In the genomic region with DNA sequence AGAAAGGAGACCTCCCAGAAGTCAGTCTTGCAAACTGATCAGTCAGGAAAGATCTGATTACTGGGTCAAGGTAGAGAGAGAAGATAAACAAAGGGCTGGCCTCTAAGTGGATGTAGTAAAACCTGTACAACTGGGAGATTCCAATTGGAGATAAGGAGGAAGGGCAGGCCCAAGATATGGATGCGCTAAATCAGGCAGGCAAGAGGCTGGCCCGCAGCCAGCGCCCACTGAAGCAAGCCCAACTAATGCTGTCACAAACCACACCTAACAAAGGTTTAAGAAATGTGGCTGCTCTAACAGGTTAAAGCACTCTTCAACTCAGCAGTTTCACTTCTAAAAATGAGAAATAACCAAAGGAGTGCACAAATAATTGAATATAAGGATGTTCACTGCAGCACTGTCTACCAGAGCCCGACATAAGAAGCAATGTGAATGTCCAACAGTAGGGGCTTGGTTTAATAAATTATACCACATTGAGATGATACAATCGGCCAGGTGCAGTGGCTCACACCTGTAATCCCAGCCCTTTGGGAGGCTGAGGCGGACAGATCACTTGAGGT, we compare ENCODE assay signal across 1 cellular context.
TF ChIP-seq lines count a peak whose summit lies in the region.

No MANE protein-coding gene starts in this region.

TF ChIP-seq in HEK293, 187 proteins besides CTCF, POLR2A, EP300 and RAD21 (continued from another document and continues in another):
- TF ChIP-seq, protein P1, sequence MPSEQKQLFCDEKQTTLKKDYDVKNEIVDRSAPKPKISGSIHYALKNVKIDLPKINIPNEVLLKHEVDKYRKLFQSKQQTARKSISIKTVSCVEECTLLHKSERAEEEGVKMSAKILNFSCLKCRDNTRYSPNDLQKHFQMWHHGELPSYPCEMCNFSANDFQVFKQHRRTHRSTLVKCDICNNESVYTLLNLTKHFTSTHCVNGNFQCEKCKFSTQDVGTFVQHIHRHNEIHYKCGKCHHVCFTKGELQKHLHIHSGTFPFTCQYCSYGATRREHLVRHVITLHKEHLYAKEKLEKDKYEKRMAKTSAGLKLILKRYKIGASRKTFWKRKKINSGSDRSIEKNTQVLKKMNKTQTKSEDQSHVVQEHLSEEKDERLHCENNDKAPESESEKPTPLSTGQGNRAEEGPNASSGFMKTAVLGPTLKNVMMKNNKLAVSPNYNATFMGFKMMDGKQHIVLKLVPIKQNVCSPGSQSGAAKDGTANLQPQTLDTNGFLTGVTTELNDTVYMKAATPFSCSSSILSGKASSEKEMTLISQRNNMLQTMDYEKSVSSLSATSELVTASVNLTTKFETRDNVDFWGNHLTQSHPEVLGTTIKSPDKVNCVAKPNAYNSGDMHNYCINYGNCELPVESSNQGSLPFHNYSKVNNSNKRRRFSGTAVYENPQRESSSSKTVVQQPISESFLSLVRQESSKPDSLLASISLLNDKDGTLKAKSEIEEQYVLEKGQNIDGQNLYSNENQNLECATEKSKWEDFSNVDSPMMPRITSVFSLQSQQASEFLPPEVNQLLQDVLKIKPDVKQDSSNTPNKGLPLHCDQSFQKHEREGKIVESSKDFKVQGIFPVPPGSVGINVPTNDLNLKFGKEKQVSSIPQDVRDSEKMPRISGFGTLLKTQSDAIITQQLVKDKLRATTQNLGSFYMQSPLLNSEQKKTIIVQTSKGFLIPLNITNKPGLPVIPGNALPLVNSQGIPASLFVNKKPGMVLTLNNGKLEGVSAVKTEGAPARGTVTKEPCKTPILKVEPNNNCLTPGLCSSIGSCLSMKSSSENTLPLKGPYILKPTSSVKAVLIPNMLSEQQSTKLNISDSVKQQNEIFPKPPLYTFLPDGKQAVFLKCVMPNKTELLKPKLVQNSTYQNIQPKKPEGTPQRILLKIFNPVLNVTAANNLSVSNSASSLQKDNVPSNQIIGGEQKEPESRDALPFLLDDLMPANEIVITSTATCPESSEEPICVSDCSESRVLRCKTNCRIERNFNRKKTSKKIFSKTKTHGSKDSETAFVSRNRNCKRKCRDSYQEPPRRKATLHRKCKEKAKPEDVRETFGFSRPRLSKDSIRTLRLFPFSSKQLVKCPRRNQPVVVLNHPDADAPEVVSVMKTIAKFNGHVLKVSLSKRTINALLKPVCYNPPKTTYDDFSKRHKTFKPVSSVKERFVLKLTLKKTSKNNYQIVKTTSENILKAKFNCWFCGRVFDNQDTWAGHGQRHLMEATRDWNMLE (tag by site-specific recombination; conservative IDR thresholded peaks at IDR 0.05; ENCODE audit: low read depth): no peak
- TF ChIP-seq ZNF221 (tag by site-specific recombination; IDR thresholded peaks at IDR 0.05; ENCODE audit: borderline replicate concordance) (no peak), ZSCAN23 (tag by site-specific recombination; IDR thresholded peaks at IDR 0.05) (no peak), REPIN1 (tag by site-specific recombination; IDR thresholded peaks at IDR 0.05; ENCODE audit: low read depth) (no peak), ZNF184 (tag by site-specific recombination; IDR thresholded peaks at IDR 0.05) (no peak), TRIM28 (IDR thresholded peaks at IDR 0.05; ENCODE audit: borderline replicate concordance, low read length) (0 out of 2 replicates have a peak, but pooled peaks have one; percentile 56), MZF1 (tag by site-specific recombination; IDR thresholded peaks at IDR 0.05; ENCODE audit: borderline replicate concordance) (peak; percentile 98; the same call in 1 of the 2 replicates), ZNF792 (tag by site-specific recombination; IDR thresholded peaks at IDR 0.05) (no peak), HOXC10 (CRISPR knock-in tag; IDR thresholded peaks at IDR 0.05) (no peak), ZNF529 (tag by site-specific recombination; IDR thresholded peaks at IDR 0.05; ENCODE audit: insufficient replicate concordance) (no peak), RBAK (tag by site-specific recombination; IDR thresholded peaks at IDR 0.05) (no peak), ZNF626 (tag by site-specific recombination; IDR thresholded peaks at IDR 0.05) (no peak), ZNF169 (tag by site-specific recombination; IDR thresholded peaks at IDR 0.05) (no peak), ZBTB21 (tag by site-specific recombination; IDR thresholded peaks at IDR 0.05) (no peak), ZNF274 (IDR thresholded peaks at IDR 0.05; ENCODE audit: low read length) (no peak), ZNF274 (tag by site-specific recombination; IDR thresholded peaks at IDR 0.05; ENCODE audit: borderline replicate concordance) (no peak), ZNF530 (tag by site-specific recombination; IDR thresholded peaks at IDR 0.05; ENCODE audit: low read depth) (no peak), ZNF350 (tag by site-specific recombination; IDR thresholded peaks at IDR 0.05) (no peak), ZNF404 (tag by site-specific recombination; IDR thresholded peaks at IDR 0.05) (no peak), ZNF292 (tag by site-specific recombination; IDR thresholded peaks at IDR 0.05; ENCODE audit: borderline replicate concordance, low read depth) (no peak), ZNF354C (tag by site-specific recombination; IDR thresholded peaks at IDR 0.05; ENCODE audit: borderline replicate concordance, low read depth) (no peak), ZNF23 (tag by site-specific recombination; IDR thresholded peaks at IDR 0.05; ENCODE audit: borderline replicate concordance) (no peak), ZBTB7A (tag by site-specific recombination; IDR thresholded peaks at IDR 0.05; ENCODE audit: low read depth) (no peak), ZNF24 (tag by site-specific recombination; IDR thresholded peaks at IDR 0.05) (no peak), ZBTB1 (tag by site-specific recombination; IDR thresholded peaks at IDR 0.05) (no peak), SCRT1 (tag by site-specific recombination; IDR thresholded peaks at IDR 0.05; ENCODE audit: borderline replicate concordance) (no peak), ZNF701 (tag by site-specific recombination; IDR thresholded peaks at IDR 0.05) (no peak), IKZF3 (tag by site-specific recombination; IDR thresholded peaks at IDR 0.05) (peak; percentile 55; the same call in 1 of the 2 replicates), ZBTB8A (tag by site-specific recombination; IDR thresholded peaks at IDR 0.05) (peak; percentile 66; the same call in 1 of the 2 replicates), YY1 (tag by site-specific recombination; IDR thresholded peaks at IDR 0.05) (no peak), ZNF560 (tag by site-specific recombination; IDR thresholded peaks at IDR 0.05; ENCODE audit: borderline replicate concordance) (no peak), ZNF155 (tag by site-specific recombination; IDR thresholded peaks at IDR 0.05) (no peak), ZBTB17 (tag by site-specific recombination; IDR thresholded peaks at IDR 0.05) (no peak; the same call in 1 of the 2 replicates)
- TF ChIP-seq, protein P2, sequence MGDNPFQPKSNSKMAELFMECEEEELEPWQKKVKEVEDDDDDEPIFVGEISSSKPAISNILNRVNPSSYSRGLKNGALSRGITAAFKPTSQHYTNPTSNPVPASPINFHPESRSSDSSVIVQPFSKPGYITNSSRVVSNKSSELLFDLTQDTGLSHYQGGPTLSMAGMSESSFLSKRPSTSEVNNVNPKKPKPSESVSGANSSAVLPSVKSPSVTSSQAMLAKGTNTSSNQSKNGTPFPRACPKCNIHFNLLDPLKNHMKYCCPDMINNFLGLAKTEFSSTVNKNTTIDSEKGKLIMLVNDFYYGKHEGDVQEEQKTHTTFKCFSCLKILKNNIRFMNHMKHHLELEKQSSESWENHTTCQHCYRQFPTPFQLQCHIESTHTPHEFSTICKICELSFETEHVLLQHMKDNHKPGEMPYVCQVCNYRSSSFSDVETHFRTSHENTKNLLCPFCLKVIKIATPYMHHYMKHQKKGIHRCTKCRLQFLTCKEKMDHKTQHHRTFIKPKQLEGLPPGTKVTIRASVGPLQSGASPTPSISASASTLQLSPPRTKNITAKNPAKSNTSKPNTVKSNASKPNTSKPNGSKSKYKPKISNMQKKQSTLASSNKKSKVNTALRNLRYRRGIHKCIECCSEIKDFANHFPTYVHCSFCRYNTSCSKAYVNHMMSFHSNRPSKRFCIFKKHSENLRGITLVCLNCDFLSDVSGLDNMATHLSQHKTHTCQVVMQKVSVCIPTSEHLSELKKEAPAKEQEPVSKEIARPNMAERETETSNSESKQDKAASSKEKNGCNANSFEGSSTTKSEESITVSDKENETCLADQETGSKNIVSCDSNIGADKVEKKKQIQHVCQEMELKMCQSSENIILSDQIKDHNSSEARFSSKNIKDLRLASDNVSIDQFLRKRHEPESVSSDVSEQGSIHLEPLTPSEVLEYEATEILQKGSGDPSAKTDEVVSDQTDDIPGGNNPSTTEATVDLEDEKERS (tag by site-specific recombination; IDR thresholded peaks at IDR 0.05): no peak
- TF ChIP-seq, protein P3, sequence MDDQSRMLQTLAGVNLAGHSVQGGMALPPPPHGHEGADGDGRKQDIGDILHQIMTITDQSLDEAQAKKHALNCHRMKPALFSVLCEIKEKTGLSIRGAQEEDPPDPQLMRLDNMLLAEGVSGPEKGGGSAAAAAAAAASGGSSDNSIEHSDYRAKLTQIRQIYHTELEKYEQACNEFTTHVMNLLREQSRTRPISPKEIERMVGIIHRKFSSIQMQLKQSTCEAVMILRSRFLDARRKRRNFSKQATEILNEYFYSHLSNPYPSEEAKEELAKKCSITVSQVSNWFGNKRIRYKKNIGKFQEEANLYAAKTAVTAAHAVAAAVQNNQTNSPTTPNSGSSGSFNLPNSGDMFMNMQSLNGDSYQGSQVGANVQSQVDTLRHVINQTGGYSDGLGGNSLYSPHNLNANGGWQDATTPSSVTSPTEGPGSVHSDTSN (CRISPR knock-in tag; IDR thresholded peaks at IDR 0.05): no peak
- TF ChIP-seq, protein P4, sequence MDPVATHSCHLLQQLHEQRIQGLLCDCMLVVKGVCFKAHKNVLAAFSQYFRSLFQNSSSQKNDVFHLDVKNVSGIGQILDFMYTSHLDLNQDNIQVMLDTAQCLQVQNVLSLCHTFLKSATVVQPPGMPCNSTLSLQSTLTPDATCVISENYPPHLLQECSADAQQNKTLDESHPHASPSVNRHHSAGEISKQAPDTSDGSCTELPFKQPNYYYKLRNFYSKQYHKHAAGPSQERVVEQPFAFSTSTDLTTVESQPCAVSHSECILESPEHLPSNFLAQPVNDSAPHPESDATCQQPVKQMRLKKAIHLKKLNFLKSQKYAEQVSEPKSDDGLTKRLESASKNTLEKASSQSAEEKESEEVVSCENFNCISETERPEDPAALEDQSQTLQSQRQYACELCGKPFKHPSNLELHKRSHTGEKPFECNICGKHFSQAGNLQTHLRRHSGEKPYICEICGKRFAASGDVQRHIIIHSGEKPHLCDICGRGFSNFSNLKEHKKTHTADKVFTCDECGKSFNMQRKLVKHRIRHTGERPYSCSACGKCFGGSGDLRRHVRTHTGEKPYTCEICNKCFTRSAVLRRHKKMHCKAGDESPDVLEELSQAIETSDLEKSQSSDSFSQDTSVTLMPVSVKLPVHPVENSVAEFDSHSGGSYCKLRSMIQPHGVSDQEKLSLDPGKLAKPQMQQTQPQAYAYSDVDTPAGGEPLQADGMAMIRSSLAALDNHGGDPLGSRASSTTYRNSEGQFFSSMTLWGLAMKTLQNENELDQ (tag by site-specific recombination; IDR thresholded peaks at IDR 0.05; ENCODE audit: low read depth): no peak
- TF ChIP-seq, protein P5, sequence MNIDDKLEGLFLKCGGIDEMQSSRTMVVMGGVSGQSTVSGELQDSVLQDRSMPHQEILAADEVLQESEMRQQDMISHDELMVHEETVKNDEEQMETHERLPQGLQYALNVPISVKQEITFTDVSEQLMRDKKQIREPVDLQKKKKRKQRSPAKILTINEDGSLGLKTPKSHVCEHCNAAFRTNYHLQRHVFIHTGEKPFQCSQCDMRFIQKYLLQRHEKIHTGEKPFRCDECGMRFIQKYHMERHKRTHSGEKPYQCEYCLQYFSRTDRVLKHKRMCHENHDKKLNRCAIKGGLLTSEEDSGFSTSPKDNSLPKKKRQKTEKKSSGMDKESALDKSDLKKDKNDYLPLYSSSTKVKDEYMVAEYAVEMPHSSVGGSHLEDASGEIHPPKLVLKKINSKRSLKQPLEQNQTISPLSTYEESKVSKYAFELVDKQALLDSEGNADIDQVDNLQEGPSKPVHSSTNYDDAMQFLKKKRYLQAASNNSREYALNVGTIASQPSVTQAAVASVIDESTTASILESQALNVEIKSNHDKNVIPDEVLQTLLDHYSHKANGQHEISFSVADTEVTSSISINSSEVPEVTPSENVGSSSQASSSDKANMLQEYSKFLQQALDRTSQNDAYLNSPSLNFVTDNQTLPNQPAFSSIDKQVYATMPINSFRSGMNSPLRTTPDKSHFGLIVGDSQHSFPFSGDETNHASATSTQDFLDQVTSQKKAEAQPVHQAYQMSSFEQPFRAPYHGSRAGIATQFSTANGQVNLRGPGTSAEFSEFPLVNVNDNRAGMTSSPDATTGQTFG (tag by site-specific recombination; IDR thresholded peaks at IDR 0.05; ENCODE audit: borderline replicate concordance): no peak
- TF ChIP-seq, protein P6, sequence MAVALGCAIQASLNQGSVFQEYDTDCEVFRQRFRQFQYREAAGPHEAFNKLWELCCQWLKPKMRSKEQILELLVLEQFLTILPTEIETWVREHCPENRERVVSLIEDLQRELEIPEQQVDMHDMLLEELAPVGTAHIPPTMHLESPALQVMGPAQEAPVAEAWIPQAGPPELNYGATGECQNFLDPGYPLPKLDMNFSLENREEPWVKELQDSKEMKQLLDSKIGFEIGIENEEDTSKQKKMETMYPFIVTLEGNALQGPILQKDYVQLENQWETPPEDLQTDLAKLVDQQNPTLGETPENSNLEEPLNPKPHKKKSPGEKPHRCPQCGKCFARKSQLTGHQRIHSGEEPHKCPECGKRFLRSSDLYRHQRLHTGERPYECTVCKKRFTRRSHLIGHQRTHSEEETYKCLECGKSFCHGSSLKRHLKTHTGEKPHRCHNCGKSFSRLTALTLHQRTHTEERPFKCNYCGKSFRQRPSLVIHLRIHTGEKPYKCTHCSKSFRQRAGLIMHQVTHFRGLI (tag by site-specific recombination; IDR thresholded peaks at IDR 0.05): peak; percentile 97
- TF ChIP-seq, protein P7, sequence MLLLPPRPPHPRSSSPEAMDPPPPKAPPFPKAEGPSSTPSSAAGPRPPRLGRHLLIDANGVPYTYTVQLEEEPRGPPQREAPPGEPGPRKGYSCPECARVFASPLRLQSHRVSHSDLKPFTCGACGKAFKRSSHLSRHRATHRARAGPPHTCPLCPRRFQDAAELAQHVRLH (tag by site-specific recombination; IDR thresholded peaks at IDR 0.05): no peak
- TF ChIP-seq, protein P8, sequence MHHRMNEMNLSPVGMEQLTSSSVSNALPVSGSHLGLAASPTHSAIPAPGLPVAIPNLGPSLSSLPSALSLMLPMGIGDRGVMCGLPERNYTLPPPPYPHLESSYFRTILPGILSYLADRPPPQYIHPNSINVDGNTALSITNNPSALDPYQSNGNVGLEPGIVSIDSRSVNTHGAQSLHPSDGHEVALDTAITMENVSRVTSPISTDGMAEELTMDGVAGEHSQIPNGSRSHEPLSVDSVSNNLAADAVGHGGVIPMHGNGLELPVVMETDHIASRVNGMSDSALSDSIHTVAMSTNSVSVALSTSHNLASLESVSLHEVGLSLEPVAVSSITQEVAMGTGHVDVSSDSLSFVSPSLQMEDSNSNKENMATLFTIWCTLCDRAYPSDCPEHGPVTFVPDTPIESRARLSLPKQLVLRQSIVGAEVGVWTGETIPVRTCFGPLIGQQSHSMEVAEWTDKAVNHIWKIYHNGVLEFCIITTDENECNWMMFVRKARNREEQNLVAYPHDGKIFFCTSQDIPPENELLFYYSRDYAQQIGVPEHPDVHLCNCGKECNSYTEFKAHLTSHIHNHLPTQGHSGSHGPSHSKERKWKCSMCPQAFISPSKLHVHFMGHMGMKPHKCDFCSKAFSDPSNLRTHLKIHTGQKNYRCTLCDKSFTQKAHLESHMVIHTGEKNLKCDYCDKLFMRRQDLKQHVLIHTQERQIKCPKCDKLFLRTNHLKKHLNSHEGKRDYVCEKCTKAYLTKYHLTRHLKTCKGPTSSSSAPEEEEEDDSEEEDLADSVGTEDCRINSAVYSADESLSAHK (tag by site-specific recombination; IDR thresholded peaks at IDR 0.05): no peak
